Comparison of ENCODE assay signal across 18 cellular contexts in genomic region chr20:61983965-61984364, GRCh38.
"Had no signal": no experiment of that assay in that cellular context is flagged by ENCODE, and none has a peak within 500 bp of the region (broad histone marks: within the 10 kb centered on the region; RNA-seq: fewer than 3 reads in every experiment).

No MANE protein-coding gene starts in this region.

- DNase-seq: activated B cell treated with CpG ODN at 0.5 μM for 24 hours; activated CD4-positive, alpha-beta T cell treated with anti-CD3 and anti-CD28 coated beads for 4 hours; gastrocnemius medialis; heart right ventricle; mesenchymal stem cell; naive thymus-derived CD8-positive, alpha-beta T cell; occipital lobe; stimulated activated CD4-positive, alpha-beta T cell treated with anti-CD3 and anti-CD28 coated beads, Interleukin-12 subunit alpha, Interleukin-12 subunit beta, amount 100 ng/mL, for 4 hours; stimulated activated CD4-positive, alpha-beta T cell treated with anti-CD3 and anti-CD28 coated beads, Interleukin-1b, Interleukin-23, amount 100 ng/mL, for 48 hours; stimulated activated CD8-positive, alpha-beta memory T cell treated with anti-CD3 and anti-CD28 coated beads, Interleukin-4, amount 100 ng/mL, for 48 hours; stimulated activated naive CD4-positive, alpha-beta T cell; SW 1271; upper lobe of right lung had no signal

- H3K4me1 Mint-ChIP-seq: brain had no signal

- H3K4me3 Mint-ChIP-seq: activated B cell treated with CpG ODN at 0.5 μM for 24 hours; brain; central memory CD8-positive, alpha-beta T cell; T-helper 2 cell treated with Interferon-gamma antibody and Interleukin-4, amounts not matched to agents 5 μg/mL and 100 μg/mL, for 36 hours had no signal

- H3K27ac Mint-ChIP-seq: activated B cell treated with CpG ODN at 0.5 μM for 24 hours; T-helper 2 cell treated with Interferon-gamma antibody and Interleukin-4, amounts not matched to agents 5 μg/mL and 100 μg/mL, for 36 hours had no signal

- H3K9me3 Mint-ChIP-seq: activated B cell treated with CpG ODN at 0.5 μM for 24 hours had no signal

- H3K27me3 ChIP-seq: gastrocnemius medialis, heart right ventricle, upper lobe of right lung had no signal

- H3K4me3 ChIP-seq: coronary artery, gastrocnemius medialis, heart right ventricle, mucosa of descending colon, upper lobe of right lung had no signal

- H3K27me3 Mint-ChIP-seq: activated B cell treated with CpG ODN at 0.5 μM for 24 hours; brain; central memory CD8-positive, alpha-beta T cell; naive thymus-derived CD8-positive, alpha-beta T cell had no signal
